In the genomic region with DNA sequence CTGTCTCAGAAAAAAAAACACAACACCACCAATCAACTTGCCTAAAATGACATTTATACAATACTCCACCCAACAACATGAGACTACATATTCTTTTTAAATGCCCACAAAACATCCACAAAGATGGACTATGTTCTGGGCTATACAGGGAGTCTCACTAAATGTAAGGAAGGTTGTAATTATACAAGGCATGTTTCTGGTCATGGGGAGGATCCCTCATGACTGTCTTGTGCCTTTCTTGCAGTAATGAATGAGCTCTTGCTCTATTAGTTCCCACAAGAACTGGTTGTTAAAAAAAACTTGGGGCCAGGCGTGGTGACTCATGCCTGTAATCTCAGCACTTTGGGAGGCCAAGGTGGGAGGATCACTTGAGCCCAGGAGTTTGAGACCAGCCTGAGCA, we compare ENCODE assay signal across 8 cellular contexts. TPM values are rescaled to one million over a fixed set of nuclear protein-coding genes. Genes with fewer than 3 reads are reported as not detected.
"Had no signal": no experiment of that assay in that cellular context is flagged by ENCODE, and none has a peak within 500 bp of the region (broad histone marks: within the 10 kb centered on the region; RNA-seq: fewer than 3 reads in every experiment).

No MANE protein-coding gene starts in this region.

- H3K4me1 ChIP-seq: HAP-1 had no signal

- ATAC-seq: HCT116 had no signal

- H3K4me3 ChIP-seq: GM23248, HAP-1 had no signal

- FAIRE-seq: HTR-8/SVneo had no signal

- H2AFZ ChIP-seq: GM23248 had no signal

- H3K9ac ChIP-seq: GM23248 had no signal

- DNase-seq: GM23248, GOT3, H7, HFFc6, KG1 had no signal

- H3K36me3 ChIP-seq: HAP-1 had no signal

- H3K27ac ChIP-seq: GM23248 had no signal

RNA-seq across cellular contexts. Expression of a gene that starts 17.5 kb away (rescaled TPM):
- total RNA-seq: GM23248, H7 had no signal
